In the genomic region with DNA sequence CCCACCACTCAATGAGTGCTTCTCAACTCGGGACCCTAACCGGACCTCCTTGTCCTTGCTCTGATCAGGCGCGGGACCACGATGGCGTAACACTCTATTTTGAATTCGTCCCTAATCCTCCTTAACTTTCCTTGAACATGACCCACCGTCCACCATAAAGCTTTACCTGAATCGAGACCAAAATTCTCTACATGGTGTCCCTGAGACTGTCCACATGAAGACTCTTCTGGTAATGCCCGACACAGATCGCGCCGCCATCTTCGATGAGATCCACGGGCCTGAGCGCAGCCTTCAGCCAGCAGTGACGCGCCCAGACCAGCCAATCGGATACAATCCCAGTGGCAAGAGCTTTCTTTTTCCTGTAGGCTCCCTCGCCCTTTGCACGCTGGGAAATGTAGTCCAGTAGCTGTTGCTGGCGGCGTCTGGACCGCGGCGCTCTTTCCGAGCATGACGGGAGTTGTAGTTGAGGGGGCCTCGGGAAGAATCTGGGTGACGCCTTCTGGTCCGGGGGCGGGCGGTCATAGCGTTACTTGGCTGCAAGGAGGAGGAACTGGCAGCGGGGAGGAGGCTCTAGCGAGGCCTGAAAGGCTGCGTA, we compare ENCODE assay signal across 8 cellular contexts. TPM values are rescaled to one million over a fixed set of nuclear protein-coding genes. Genes with fewer than 3 reads are reported as not detected.
A peak's percentile ranks its signal among the peaks of the same experiment; 100 is the strongest.
DNase-seq lines count a peak whose midpoint lies in the region; ATAC-seq and TF ChIP-seq lines count a peak whose summit lies in the region.

A gene (minus strand): TSS at position 284 of the 595 bp plus-strand sequence. CDS start 26 bp downstream, at position 258.
A gene (plus strand): TSS at position 517 of the 595 bp plus-strand sequence. CDS start 306 bp downstream, outside the sequence.

- H3K4me1 ChIP-seq in hepatocyte (ENCODE audit: insufficient read depth), result no peaks in the 10 kb centered on the region

- under 1% methylated on average over 35 of the region's 37 CpGs for WGBS in hepatocyte (ENCODE audit: low lambda C conversion rate, missing lambda C conversion rate)

- no peaks in the 10 kb centered on the region for H3K9me2 ChIP-seq in hepatocyte (replicated peaks; ENCODE audit: insufficient read depth)

- no peak for TF ChIP-seq CTCF in astrocyte of the cerebellum (IDR thresholded peaks at IDR 0.05; ENCODE audit: low read depth, low read length, missing control alignments)
- TF ChIP-seq CTCF in hepatocyte (IDR thresholded peaks at IDR 0.05; ENCODE audit: poor library complexity), result no peak

- H3K9me3 ChIP-seq in hepatocyte (ENCODE audit: low read depth), result peaks cover 19% of the 10 kb centered on the region

- ATAC-seq in GM18502 (IDR thresholded peaks at IDR 0.05; ENCODE audit: poor library complexity, unreplicated experiment) (peak; percentile 98), HG02970 (IDR thresholded peaks at IDR 0.05; ENCODE audit: low FRiP score, unreplicated experiment) (peak; percentile 100)

- peaks cover 17% of the 10 kb centered on the region for H3K36me3 ChIP-seq in hepatocyte (replicated peaks; ENCODE audit: insufficient read depth, low read depth)

- peak within 1 kb of the TSS; percentile 69 for H2AFZ ChIP-seq in hepatocyte

- peak within 1 kb of the TSS; percentile 93 for H3K4me2 ChIP-seq in hepatocyte

- H4K20me1 ChIP-seq in hepatocyte (ENCODE audit: insufficient read depth, poor library complexity, severe bottlenecking), result no peaks in the 10 kb centered on the region

- peak within 1 kb of the TSS; percentile 70 for H3K4me3 ChIP-seq in astrocyte of the cerebellum (ENCODE audit: low read depth, low read length)
- peak within 1 kb of the TSS; percentile 92 for H3K4me3 ChIP-seq in hepatocyte

- peaks cover 90% of the 10 kb centered on the region for H3K79me2 ChIP-seq in hepatocyte

- peak within 1 kb of the TSS; percentile 85 for H3K27ac ChIP-seq in hepatocyte

- in situ Hi-C loops in astrocyte of the cerebellum (cut with HindIII; ENCODE audit: low sequenced_read_pairs), result no loop called here

- DNase-seq in NCI-H1930 (lab: John Stamatoyannopoulos, UW), result peak; percentile 93
- DNase-seq in T-helper 22 cell (ENCODE audit: low read depth), result peak; percentile 97
- DNase-seq in astrocyte of the cerebellum (ENCODE audit: low read depth), result peak; percentile 99
- DNase-seq in hepatocyte (ENCODE audit: low spot score), result peak; percentile 98
- peak; percentile 97 for DNase-seq in renal cortical epithelial cell (ENCODE audit: low read depth)
- no peak for DNase-seq in cortex of kidney (lab: John Stamatoyannopoulos, UW)

- no peaks in the 10 kb centered on the region for H3K27me3 ChIP-seq in hepatocyte

RNA-seq across cellular contexts. Expression of the first gene that starts in this region (rescaled TPM):
- 22.8 and 24.1 TPM in 2 replicates for total RNA-seq in hepatocyte
- 23.1 and 23.7 TPM in 2 replicates for polyA plus RNA-seq in hepatocyte
- 18.4 and 21.1 TPM in 2 replicates for total RNA-seq in renal cortical epithelial cell

RNA-seq across cellular contexts. Expression of the second gene that starts in this region (rescaled TPM):
- total RNA-seq in hepatocyte, result 50.0 and 60.3 TPM in 2 replicates
- polyA plus RNA-seq in hepatocyte, result 11.1 and 13.6 TPM in 2 replicates
- 16.8 and 36.3 TPM in 2 replicates for total RNA-seq in renal cortical epithelial cell
